12 cellular contexts compared by ENCODE assay signal in genomic region chr2:71664161-71664560, GRCh38.
DNase-seq lines count a peak whose midpoint lies in the region; ATAC-seq and TF ChIP-seq lines count a peak whose summit lies in the region.
"Had no signal": no experiment of that assay in that cellular context is flagged by ENCODE, and none has a peak within 500 bp of the region (broad histone marks: within the 10 kb centered on the region; RNA-seq: fewer than 3 reads in every experiment).

No MANE protein-coding gene starts in this region.

- peak; percentile 16 for DNase-seq in H9
- DNase-seq in endodermal cell, result peak; percentile 35
- peak; percentile 0 for DNase-seq in neural crest cell (ENCODE audit: low read depth, low spot score)
- DNase-seq in spleen, result peak; percentile 54
- no peak for DNase-seq in NCI-H2227 (lab: John Stamatoyannopoulos, UW; ENCODE audit: unreplicated experiment)
- DNase-seq in activated T-cell treated with anti-CD3 and anti-CD28 coated beads, Interleukin-2, amount 50 U/mL, for 72 hours, result no peak
- no peak for DNase-seq in NCI-H1417 treated with DMSO at 0.1 percent for 48 hours (lab: John Stamatoyannopoulos, UW)
- DNase-seq: 8988T; AML-193; CD4-positive, CD25-positive, alpha-beta regulatory T cell; DMS53 had no signal

- no peak overlapping the region for H3K4me3 Mint-ChIP-seq in H9
- H3K4me3 Mint-ChIP-seq in endodermal cell, result no peak overlapping the region
- H3K4me3 Mint-ChIP-seq in neural crest cell, result no peak overlapping the region
- no peak overlapping the region for H3K4me3 Mint-ChIP-seq in activated T-cell treated with anti-CD3 and anti-CD28 coated beads, Interleukin-2, amount 50 U/mL, for 72 hours
- H3K4me3 Mint-ChIP-seq: CD4-positive, CD25-positive, alpha-beta regulatory T cell had no signal

- H3K9me3 ChIP-seq in H9 (ENCODE audit: control insufficient read depth, low read depth, low read length) (no peaks in the 10 kb centered on the region), endodermal cell (ENCODE audit: control insufficient read depth, low read length) (no peaks in the 10 kb centered on the region), spleen (peaks cover 0 to 4% (median under 1%) of the 10 kb centered on the region in 8 donors)

- no peak overlapping the region for H2BK12ac ChIP-seq in H9 (ENCODE audit: insufficient read length, low read depth, low read length)

- H3K79me2 ChIP-seq in H9 (ENCODE audit: insufficient read depth, low read length), result no peaks in the 10 kb centered on the region

- no peak overlapping the region for H3K4ac ChIP-seq in H9 (ENCODE audit: low read depth, low read length)

- H3K27me3 ChIP-seq in H9 (ENCODE audit: insufficient read depth, low read length) (no peaks in the 10 kb centered on the region), endodermal cell (ENCODE audit: control insufficient read depth, insufficient read depth, low read length, poor library complexity, severe bottlenecking) (no peaks in the 10 kb centered on the region), spleen (replicated peaks in 1 of 7) (no peaks in the 10 kb centered on the region)
- H3K27me3 ChIP-seq: BLaER1 had no signal

- H3K36me3 ChIP-seq in endodermal cell (ENCODE audit: control insufficient read depth, insufficient read depth, low read length) (no peaks in the 10 kb centered on the region), spleen (peaks cover 0 to 93% (median 26%) of the 10 kb centered on the region in 6 donors)
- H3K36me3 ChIP-seq: BLaER1 had no signal

- no peak overlapping the region for H2BK20ac ChIP-seq in H9 (ENCODE audit: low read depth, low read length, poor library complexity, severe bottlenecking)

- no peak overlapping the region for H2BK5ac ChIP-seq in H9 (ENCODE audit: insufficient read length, low read length)

- H4K91ac ChIP-seq in H9 (ENCODE audit: insufficient read length, low read depth, low read length), result no peak overlapping the region

- H3K79me1 ChIP-seq in H9 (ENCODE audit: insufficient read depth, low read depth, low read length, poor library complexity, severe bottlenecking), result no peaks in the 10 kb centered on the region

- H3K36me3 Mint-ChIP-seq in H9 (ENCODE audit: insufficient read depth in 1 of 3, low read depth in 3 of 3) (peaks cover 2% of the 10 kb centered on the region in 3 experiments; a peak in 5 of 7 replicates), endodermal cell (ENCODE audit: low read depth) (no peaks in the 10 kb centered on the region), neural crest cell (ENCODE audit: low read depth) (no peaks in the 10 kb centered on the region)
- H3K36me3 Mint-ChIP-seq in activated T-cell treated with anti-CD3 and anti-CD28 coated beads, Interleukin-2, amount 50 U/mL, for 72 hours (ENCODE audit: insufficient read depth in 2 of 2), result peaks cover 0 to under 1% of the 10 kb centered on the region in 2 donors
- H3K36me3 Mint-ChIP-seq: CD4-positive, CD25-positive, alpha-beta regulatory T cell had no signal

- H4K8ac ChIP-seq in H9 (replicated peaks; ENCODE audit: insufficient read length, low read depth, low read length), result no peak overlapping the region

- H3K4me3 ChIP-seq in endodermal cell (ENCODE audit: low read length) (no peak overlapping the region), spleen (no peak overlapping the region)
- H3K4me3 ChIP-seq: BLaER1 had no signal

- H2BK15ac ChIP-seq in H9 (ENCODE audit: low read depth, low read length), result no peak overlapping the region

- H3K4me1 ChIP-seq in H9 (ENCODE audit: insufficient read depth, low read length) (no peaks in the 10 kb centered on the region), endodermal cell (ENCODE audit: control insufficient read depth, insufficient read depth, low read length) (no peaks in the 10 kb centered on the region), spleen (peaks cover 0 to 4% (median 0%) of the 10 kb centered on the region in 6 donors)
- H3K4me1 ChIP-seq: BLaER1 had no signal

- H3K18ac ChIP-seq in H9 (ENCODE audit: insufficient read length, low read depth, low read length), result no peak overlapping the region

- H3K4me1 Mint-ChIP-seq in H9, result no peaks in the 10 kb centered on the region
- no peaks in the 10 kb centered on the region for H3K4me1 Mint-ChIP-seq in endodermal cell
- no peaks in the 10 kb centered on the region for H3K4me1 Mint-ChIP-seq in neural crest cell
- no peaks in the 10 kb centered on the region for H3K4me1 Mint-ChIP-seq in activated T-cell treated with anti-CD3 and anti-CD28 coated beads, Interleukin-2, amount 50 U/mL, for 72 hours (ENCODE audit: low read depth)
- H3K4me1 Mint-ChIP-seq: CD4-positive, CD25-positive, alpha-beta regulatory T cell had no signal

- no peak overlapping the region for H2AFZ ChIP-seq in H9 (ENCODE audit: low read length)

- H3K27me3 Mint-ChIP-seq in H9 (ENCODE audit: low read depth) (no peaks in the 10 kb centered on the region), endodermal cell (ENCODE audit: insufficient read depth) (no peaks in the 10 kb centered on the region), neural crest cell (ENCODE audit: low read depth) (no peaks in the 10 kb centered on the region)
- no peaks in the 10 kb centered on the region for H3K27me3 Mint-ChIP-seq in activated T-cell treated with anti-CD3 and anti-CD28 coated beads, Interleukin-2, amount 50 U/mL, for 72 hours (ENCODE audit: low read depth)
- H3K27me3 Mint-ChIP-seq: CD4-positive, CD25-positive, alpha-beta regulatory T cell had no signal

- WGBS in H9 (ENCODE audit: extremely low coverage, insufficient read length, low lambda C conversion rate), result no CpG with 5 or more reads among the region's 11 CpGs
- WGBS in endodermal cell (ENCODE audit: insufficient coverage in 1 of 2, insufficient read length in 1 of 2), 2 experiments, result 85 to 96% methylated on average over 7 to 11 of the region's 11 CpGs
- WGBS in spleen, 5 donors, result 72 to 88% (median 77%) methylated on average over 8 to 11 of the region's 11 CpGs

- TF ChIP-seq POLR2A in spleen (IDR thresholded peaks at IDR 0.05), result no peak

- H2AK5ac ChIP-seq in H9 (ENCODE audit: insufficient read length, low read length), result no peak overlapping the region

- H3K27ac ChIP-seq in H9 (ENCODE audit: insufficient read length, low read depth, low read length), result no peak overlapping the region
- H3K27ac ChIP-seq in endodermal cell (ENCODE audit: low read depth, low read length), result no peak overlapping the region
- H3K27ac ChIP-seq in spleen, result no peak overlapping the region
- H3K27ac ChIP-seq: BLaER1 had no signal

- TF ChIP-seq CTCF in H9 (conservative IDR thresholded peaks at IDR 0.05) (no peak), endodermal cell (conservative IDR thresholded peaks at IDR 0.05) (no peak), neural crest cell (conservative IDR thresholded peaks at IDR 0.05) (no peak), spleen (IDR thresholded peaks at IDR 0.05 in 8 of 11, conservative IDR thresholded peaks at IDR 0.05 in 3 of 11) (no peak)

- H3K27ac Mint-ChIP-seq in H9 (peak overlapping the region in 1 of 3 experiments; percentile 70; a peak in 2 of 7 replicates), endodermal cell (no peak overlapping the region), neural crest cell (ENCODE audit: unreplicated experiment) (no peak overlapping the region)
- H3K27ac Mint-ChIP-seq in activated T-cell treated with anti-CD3 and anti-CD28 coated beads, Interleukin-2, amount 50 U/mL, for 72 hours, result no peak overlapping the region
- H3K27ac Mint-ChIP-seq: CD4-positive, CD25-positive, alpha-beta regulatory T cell had no signal

- H3T11ph ChIP-seq in H9 (ENCODE audit: low read length), result no peak overlapping the region

- H3K14ac ChIP-seq in H9 (ENCODE audit: insufficient read depth, low read length), result no peak overlapping the region; the same call in 1 of the 2 replicates

- H4K20me1 ChIP-seq in H9 (ENCODE audit: control insufficient read depth, insufficient read depth, insufficient read length), result no peaks in the 10 kb centered on the region
- H4K20me1 ChIP-seq: BLaER1 had no signal

- peaks cover 1% of the 10 kb centered on the region in 2 experiments; a peak in 3 of 5 replicates for H3K9me3 Mint-ChIP-seq in H9
- H3K9me3 Mint-ChIP-seq in endodermal cell, result peaks cover 1% of the 10 kb centered on the region
- H3K9me3 Mint-ChIP-seq in neural crest cell, result peaks cover under 1% of the 10 kb centered on the region
- H3K9me3 Mint-ChIP-seq in activated T-cell treated with anti-CD3 and anti-CD28 coated beads, Interleukin-2, amount 50 U/mL, for 72 hours, result peaks cover 1% of the 10 kb centered on the region in 2 donors

- H3K23me2 ChIP-seq in H9 (ENCODE audit: insufficient read length, low read depth, low read length, poor library complexity, severe bottlenecking), result no peaks in the 10 kb centered on the region

- no peak overlapping the region for H3K9ac ChIP-seq in H9 (ENCODE audit: extremely low read depth, insufficient read length, low read length)
- H3K9ac ChIP-seq in endodermal cell (ENCODE audit: extremely low read depth, low read length, poor library complexity, severe bottlenecking), result no peak overlapping the region
- H3K9ac ChIP-seq: BLaER1 had no signal

- H2BK120ac ChIP-seq in H9 (ENCODE audit: low read depth, low read length, poor library complexity, severe bottlenecking), result no peak overlapping the region

- no peak for ATAC-seq in activated T-cell treated with anti-CD3 and anti-CD28 coated beads, Interleukin-2, amount 50 U/mL, for 72 hours (replicated peaks in 1 of 2)

- no peak overlapping the region for H3K23ac ChIP-seq in H9 (ENCODE audit: insufficient read length, low read depth, low read length)

- no peak overlapping the region for H3K4me2 ChIP-seq in H9 (ENCODE audit: insufficient read depth, insufficient read length, low read length)
- H3K4me2 ChIP-seq: BLaER1 had no signal

- H3K56ac ChIP-seq in H9 (ENCODE audit: insufficient read length, low read depth, low read length), result no peak overlapping the region

- no peak overlapping the region for H4K5ac ChIP-seq in H9 (ENCODE audit: insufficient read length, low read depth, low read length)

- intact Hi-C loops in spleen (cut with DNase I; ENCODE audit: low total_unique reads), result no loop called here

Comparison
In these comparisons a context has a peak if more than half of its experiments do, and no peak if none do; other contexts are left out.
1. DNase-seq: peak in H9 (single experiment), endodermal cell (single experiment), neural crest cell (single experiment) and spleen (single experiment); none in NCI-H2227 (single experiment), activated T-cell treated with anti-CD3 and anti-CD28 coated beads, Interleukin-2, amount 50 U/mL, for 72 hours (0 of 2) and NCI-H1417 treated with DMSO at 0.1 percent for 48 hours (single experiment).